Comparison of ENCODE assay signal across 25 cellular contexts in the genomic region with DNA sequence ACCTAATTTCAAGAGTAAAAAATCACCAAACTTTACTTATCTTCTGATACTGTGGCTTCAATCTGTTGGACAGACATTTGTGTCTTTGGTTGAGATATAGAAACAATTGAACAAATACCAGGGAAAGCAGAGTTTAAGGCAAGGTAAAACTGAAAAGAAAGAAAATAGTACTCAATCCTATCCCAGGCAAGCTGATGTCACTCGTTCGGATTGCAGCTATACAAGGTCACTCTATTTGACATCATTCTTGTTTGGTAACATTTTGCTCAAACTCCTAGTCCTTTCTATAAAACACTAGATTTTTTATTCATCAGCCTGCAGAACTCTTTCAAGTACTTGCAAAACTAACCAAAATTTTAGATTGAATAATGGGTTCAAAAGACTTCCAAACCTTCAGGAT.
DNase-seq lines count a peak whose midpoint lies in the region; ATAC-seq, FAIRE-seq and TF ChIP-seq lines count a peak whose summit lies in the region.
"Had no signal": no experiment of that assay in that cellular context is flagged by ENCODE, and none has a peak within 500 bp of the region (broad histone marks: within the 10 kb centered on the region; RNA-seq: fewer than 3 reads in every experiment).

No MANE protein-coding gene starts in this region.

- in situ Hi-C loops in HepG2 (cut with HindIII; ENCODE audit: extremely low pct_ligation_motif_present, low pct_unique_long_range_greater_than_20kb) = no loop called here

- TF ChIP-seq EP300 in HepG2 (IDR thresholded peaks at IDR 0.05; ENCODE audit: low read depth in 2 of 2, low read length in 2 of 2) (no peak), HepG2 (CRISPR knock-in tag; IDR thresholded peaks at IDR 0.05; ENCODE audit: borderline replicate concordance) (no peak)

- no peaks in the 10 kb centered on the region for H3K36me3 Mint-ChIP-seq in activated naive CD8-positive, alpha-beta T cell
- no peaks in the 10 kb centered on the region for H3K36me3 Mint-ChIP-seq in activated naive CD8-positive, alpha-beta T cell treated with anti-CD3 and anti-CD28 coated beads, Interleukin-2, amount 50 U/mL, for 24 hours (ENCODE audit: low read depth)
- H3K36me3 Mint-ChIP-seq in T-helper 2 cell treated with Interferon-gamma antibody and Interleukin-4, amounts not matched to agents 5 μg/mL and 100 μg/mL, for 36 hours (ENCODE audit: low read depth) = no peaks in the 10 kb centered on the region
- H3K36me3 Mint-ChIP-seq: CD14-positive monocyte; CD8-positive, alpha-beta memory T cell had no signal

- no peaks in the 10 kb centered on the region for H3K36me3 ChIP-seq in HepG2 (replicated peaks in 1 of 2; ENCODE audit: control insufficient read depth in 1 of 2, insufficient read depth in 2 of 2, low read length in 2 of 2)
- H3K36me3 ChIP-seq in testis (ENCODE audit: low read depth, missing control alignments) = no peaks in the 10 kb centered on the region
- H3K36me3 ChIP-seq: BE2C; BLaER1 treated with 17β-estradiol and CSF1 and Interleukin-3, amounts not matched to agents 10 nM and 100 nM; HAP-1 had no signal

- no peak for TF ChIP-seq POLR2A in HepG2 (IDR thresholded peaks at IDR 0.05; ENCODE audit: insufficient read depth in 1 of 2, low read depth in 2 of 2, low read length in 2 of 2)
- TF ChIP-seq POLR2A in testis (IDR thresholded peaks at IDR 0.05) = no peak

- no peak for ATAC-seq in activated naive CD8-positive, alpha-beta T cell treated with anti-CD3 and anti-CD28 coated beads, Interleukin-2, amount 50 U/mL, for 24 hours
- ATAC-seq in HepG2 = no peak
- ATAC-seq in GM19023 (IDR thresholded peaks at IDR 0.05; ENCODE audit: unreplicated experiment) = no peak
- ATAC-seq in HG02610 (IDR thresholded peaks at IDR 0.05; ENCODE audit: unreplicated experiment) = no peak
- ATAC-seq: A549 had no signal

- no peaks in the 10 kb centered on the region for H3K27me3 ChIP-seq in HepG2 (ENCODE audit: control insufficient read depth in 1 of 2, insufficient read depth in 2 of 2, low read length in 2 of 2)
- H3K27me3 ChIP-seq in testis = no peaks in the 10 kb centered on the region
- H3K27me3 ChIP-seq: BE2C; BLaER1 treated with 17β-estradiol and CSF1 and Interleukin-3, amounts not matched to agents 10 nM and 100 nM had no signal

- H3K9me3 Mint-ChIP-seq in activated naive CD8-positive, alpha-beta T cell (ENCODE audit: low read depth) = no peaks in the 10 kb centered on the region
- no peaks in the 10 kb centered on the region for H3K9me3 Mint-ChIP-seq in activated naive CD8-positive, alpha-beta T cell treated with anti-CD3 and anti-CD28 coated beads, Interleukin-2, amount 50 U/mL, for 24 hours
- H3K9me3 Mint-ChIP-seq in T-helper 2 cell treated with Interferon-gamma antibody and Interleukin-4, amounts not matched to agents 5 μg/mL and 100 μg/mL, for 36 hours = no peaks in the 10 kb centered on the region
- H3K9me3 Mint-ChIP-seq: CD14-positive monocyte; CD4-positive, alpha-beta T cell; CD8-positive, alpha-beta memory T cell; HFFc6 had no signal

- no peak overlapping the region for H2AFZ ChIP-seq in HepG2 (ENCODE audit: low read length)

- CTCF ChIA-PET in HepG2 (lab: Yijun Ruan, JAX; ENCODE audit: low intra/inter-chr PET ratio, low total read pairs) = no interaction called here

- no peak for DNase-seq in activated naive CD8-positive, alpha-beta T cell treated with anti-CD3 and anti-CD28 coated beads, Interleukin-2, amount 50 U/mL, for 24 hours
- DNase-seq in HepG2 (ENCODE audit: low spot score) = no peak
- DNase-seq in testis = peak; percentile 62
- no peak for DNase-seq in T-helper 2 cell treated with Interferon-gamma antibody and Interleukin-4, amounts not matched to agents 5 μg/mL and 100 μg/mL, for 36 hours (ENCODE audit: low spot score)
- DNase-seq: 8988T; ACHN; AML-193; BE2C; CD4-positive, alpha-beta T cell; CD8-positive, alpha-beta memory T cell; DMS53; DMS79 treated with DMSO at 0.1 percent for 48 hours; GF-D8; GOT3; HFFc6 had no signal

- intact Hi-C loops in HepG2 (cut with micrococcal nuclease; ENCODE audit: unreplicated experiment) = no loop called here
- intact Hi-C loops in testis (cut with DNase I; ENCODE audit: low total_unique reads) = no loop called here

- no peak for TF ChIP-seq RAD21 in HepG2 (CRISPR knock-in tag; IDR thresholded peaks at IDR 0.05)

- H3K27ac Mint-ChIP-seq in activated naive CD8-positive, alpha-beta T cell = peak overlapping the region; percentile 99
- H3K27ac Mint-ChIP-seq in activated naive CD8-positive, alpha-beta T cell treated with anti-CD3 and anti-CD28 coated beads, Interleukin-2, amount 50 U/mL, for 24 hours = no peak overlapping the region
- no peak overlapping the region for H3K27ac Mint-ChIP-seq in T-helper 2 cell treated with Interferon-gamma antibody and Interleukin-4, amounts not matched to agents 5 μg/mL and 100 μg/mL, for 36 hours
- H3K27ac Mint-ChIP-seq: CD14-positive monocyte; CD4-positive, alpha-beta T cell; CD8-positive, alpha-beta memory T cell; HFFc6 had no signal

- H3K9me3 ChIP-seq in HepG2 (ENCODE audit: low read length) (no peaks in the 10 kb centered on the region), testis (no peaks in the 10 kb centered on the region)
- H3K9me3 ChIP-seq: A549; BE2C; BLaER1 treated with 17β-estradiol and CSF1 and Interleukin-3, amounts not matched to agents 10 nM and 100 nM; HAP-1 had no signal

- POLR2A ChIA-PET in HepG2 (lab: Yijun Ruan, JAX) = no interaction called here

- H3K79me2 ChIP-seq in HepG2 (ENCODE audit: insufficient read depth, low read length) = no peaks in the 10 kb centered on the region

- H3K4me3 ChIP-seq in HepG2 (replicated peaks in 1 of 3; ENCODE audit: insufficient read depth in 1 of 3, low read depth in 2 of 3, low read length in 3 of 3) (no peak overlapping the region), testis (no peak overlapping the region)
- H3K4me3 ChIP-seq: A549; BLaER1 treated with 17β-estradiol and CSF1 and Interleukin-3, amounts not matched to agents 10 nM and 100 nM; HAP-1 had no signal

- WGBS in HepG2 (ENCODE audit: low lambda C conversion rate) = 83% methylated on average over 2 of the region's 2 CpGs
- 67% methylated on average over 2 of the region's 2 CpGs for WGBS in testis, 2 donors

- no peak for FAIRE-seq in HepG2 (lab: Jason Lieb, UNC)
- FAIRE-seq: A549, GM12891, GM18507, H54 had no signal

- no peak for TF ChIP-seq CTCF in HepG2 (CRISPR knock-in tag; IDR thresholded peaks at IDR 0.05)
- no peak for TF ChIP-seq CTCF in testis (IDR thresholded peaks at IDR 0.05)

- no peak overlapping the region for H3K4me3 Mint-ChIP-seq in activated naive CD8-positive, alpha-beta T cell
- H3K4me3 Mint-ChIP-seq in activated naive CD8-positive, alpha-beta T cell treated with anti-CD3 and anti-CD28 coated beads, Interleukin-2, amount 50 U/mL, for 24 hours = no peak overlapping the region
- H3K4me3 Mint-ChIP-seq in T-helper 2 cell treated with Interferon-gamma antibody and Interleukin-4, amounts not matched to agents 5 μg/mL and 100 μg/mL, for 36 hours = no peak overlapping the region
- H3K4me3 Mint-ChIP-seq: CD14-positive monocyte; CD4-positive, alpha-beta T cell; CD8-positive, alpha-beta memory T cell; HFFc6 had no signal

- no peak overlapping the region for H3K4me2 ChIP-seq in HepG2 (ENCODE audit: low read depth, low read length)
- H3K4me2 ChIP-seq: A549 had no signal

- H3K4me1 ChIP-seq in HepG2 (ENCODE audit: insufficient read depth, low read length) (peaks cover 53% of the 10 kb centered on the region), testis (peaks cover 1% of the 10 kb centered on the region)
- H3K4me1 ChIP-seq: HAP-1 had no signal

- no peaks in the 10 kb centered on the region for H3K27me3 Mint-ChIP-seq in activated naive CD8-positive, alpha-beta T cell
- no peaks in the 10 kb centered on the region for H3K27me3 Mint-ChIP-seq in activated naive CD8-positive, alpha-beta T cell treated with anti-CD3 and anti-CD28 coated beads, Interleukin-2, amount 50 U/mL, for 24 hours
- no peaks in the 10 kb centered on the region for H3K27me3 Mint-ChIP-seq in T-helper 2 cell treated with Interferon-gamma antibody and Interleukin-4, amounts not matched to agents 5 μg/mL and 100 μg/mL, for 36 hours (ENCODE audit: low read depth)
- H3K27me3 Mint-ChIP-seq: CD4-positive, alpha-beta T cell had no signal

- H4K20me1 ChIP-seq in HepG2 (ENCODE audit: insufficient read depth, low read length) = no peaks in the 10 kb centered on the region
- H4K20me1 ChIP-seq: BLaER1 treated with 17β-estradiol and CSF1 and Interleukin-3, amounts not matched to agents 10 nM and 100 nM had no signal

- H3K9ac ChIP-seq in HepG2 (ENCODE audit: insufficient read depth, low read depth, low read length) = no peak overlapping the region
- H3K9ac ChIP-seq: BLaER1 treated with 17β-estradiol and CSF1 and Interleukin-3, amounts not matched to agents 10 nM and 100 nM had no signal

- no TSS peak for BruUV-seq in HepG2 (replicated peaks; lab: Mats Ljungman, UMichigan)

- H3K4me1 Mint-ChIP-seq in activated naive CD8-positive, alpha-beta T cell (ENCODE audit: low read depth) = peaks cover 72% of the 10 kb centered on the region
- H3K4me1 Mint-ChIP-seq in activated naive CD8-positive, alpha-beta T cell treated with anti-CD3 and anti-CD28 coated beads, Interleukin-2, amount 50 U/mL, for 24 hours = peaks cover 83% of the 10 kb centered on the region
- peaks cover 61% of the 10 kb centered on the region for H3K4me1 Mint-ChIP-seq in T-helper 2 cell treated with Interferon-gamma antibody and Interleukin-4, amounts not matched to agents 5 μg/mL and 100 μg/mL, for 36 hours (ENCODE audit: low read depth)

- H3K27ac ChIP-seq in HepG2 (ENCODE audit: extremely low read length, insufficient read depth, low read length) = no peak overlapping the region
- peak overlapping the region; percentile 74 to 79 for H3K27ac ChIP-seq in testis
- H3K27ac ChIP-seq: A549 had no signal

TF ChIP-seq in HepG2, 621 proteins besides CTCF, POLR2A, EP300 and RAD21:
- TF ChIP-seq, protein P1, sequence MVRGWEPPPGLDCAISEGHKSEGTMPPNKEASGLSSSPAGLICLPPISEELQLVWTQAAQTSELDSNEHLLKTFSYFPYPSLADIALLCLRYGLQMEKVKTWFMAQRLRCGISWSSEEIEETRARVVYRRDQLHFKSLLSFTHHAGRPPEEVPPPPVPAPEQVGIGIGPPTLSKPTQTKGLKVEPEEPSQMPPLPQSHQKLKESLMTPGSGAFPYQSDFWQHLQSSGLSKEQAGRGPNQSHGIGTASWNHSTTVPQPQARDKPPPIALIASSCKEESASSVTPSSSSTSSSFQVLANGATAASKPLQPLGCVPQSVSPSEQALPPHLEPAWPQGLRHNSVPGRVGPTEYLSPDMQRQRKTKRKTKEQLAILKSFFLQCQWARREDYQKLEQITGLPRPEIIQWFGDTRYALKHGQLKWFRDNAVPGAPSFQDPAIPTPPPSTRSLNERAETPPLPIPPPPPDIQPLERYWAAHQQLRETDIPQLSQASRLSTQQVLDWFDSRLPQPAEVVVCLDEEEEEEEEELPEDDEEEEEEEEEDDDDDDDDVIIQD (CRISPR knock-in tag; IDR thresholded peaks at IDR 0.05; ENCODE audit: low read depth) = peak; percentile 68; the same call in 1 of the 2 replicates
- TF ChIP-seq STAT5B (CRISPR knock-in tag; IDR thresholded peaks at IDR 0.05) (no peak), ZNF24 (IDR thresholded peaks at IDR 0.05) (no peak), ZNF780A (CRISPR knock-in tag; IDR thresholded peaks at IDR 0.05) (no peak), RAD51 (IDR thresholded peaks at IDR 0.05; ENCODE audit: borderline replicate concordance) (no peak), ZNF274 (CRISPR knock-in tag; IDR thresholded peaks at IDR 0.05) (no peak)
